13 cellular contexts compared by ENCODE assay signal in genomic region chr6:145544031-145544430, GRCh38.
DNase-seq lines count a peak whose midpoint lies in the region; ATAC-seq and TF ChIP-seq lines count a peak whose summit lies in the region.
"Had no signal": no experiment of that assay in that cellular context is flagged by ENCODE, and none has a peak within 500 bp of the region (broad histone marks: within the 10 kb centered on the region; RNA-seq: fewer than 3 reads in every experiment).

No MANE protein-coding gene starts in this region.

- H2AFZ ChIP-seq in GM23248: no peak overlapping the region
- H2AFZ ChIP-seq in fibroblast of lung (ENCODE audit: low read length): no peak overlapping the region

- no peaks in the 10 kb centered on the region for H4K20me1 ChIP-seq in GM23248 (ENCODE audit: insufficient read depth)
- no peaks in the 10 kb centered on the region for H4K20me1 ChIP-seq in fibroblast of lung (ENCODE audit: control insufficient read depth, extremely low read depth, insufficient read depth, low read length)

- H3K79me2 ChIP-seq in GM23248 (ENCODE audit: insufficient read depth) (no peaks in the 10 kb centered on the region), fibroblast of lung (ENCODE audit: control insufficient read depth, insufficient read depth, low read length) (no peaks in the 10 kb centered on the region)

- H3K4me1 ChIP-seq in GM23248 (ENCODE audit: insufficient read depth) (peaks cover 13% of the 10 kb centered on the region; the same call in 1 of the 2 replicates), fibroblast of lung (ENCODE audit: control insufficient read depth, extremely low read depth, insufficient read depth, low read length) (no peaks in the 10 kb centered on the region)

- ATAC-seq in omental fat pad (ENCODE audit: low FRiP score): no peak
- ATAC-seq in GM21825 (IDR thresholded peaks at IDR 0.05; ENCODE audit: unreplicated experiment): no peak
- ATAC-seq in GM21619 (IDR thresholded peaks at IDR 0.05; ENCODE audit: unreplicated experiment): no peak

- H3F3A ChIP-seq in GM23248 (ENCODE audit: insufficient read depth): no peaks in the 10 kb centered on the region

- H3K9me2 ChIP-seq in GM23248 (ENCODE audit: insufficient read depth): no peaks in the 10 kb centered on the region

- DNase-seq in GM23248: peak; percentile 74
- DNase-seq in RKO (ENCODE audit: low spot score): peak; percentile 44
- DNase-seq in fibroblast of lung (ENCODE audit: low read depth in 2 of 2): peak; percentile 76 to 95
- peak; percentile 93 for DNase-seq in renal cortical epithelial cell (ENCODE audit: low read depth)
- no peak for DNase-seq in omental fat pad (ENCODE audit: low spot score)
- no peak for DNase-seq in HUDEP-2 (lab: John Stamatoyannopoulos, UW; ENCODE audit: unreplicated experiment in 76 of 76)
- DNase-seq: activated CD4-positive, CD25-positive, alpha-beta regulatory T cell; activated T-cell treated with anti-CD3 and anti-CD28 coated beads, Interleukin-2, amount 50 U/mL, for 24 hours; MV-4-11; SHP77 had no signal

- no peak overlapping the region for H3K9ac ChIP-seq in GM23248
- H3K9ac ChIP-seq in fibroblast of lung (ENCODE audit: insufficient read depth, low read length): no peak overlapping the region

- H3K4me2 ChIP-seq in GM23248 (ENCODE audit: unreplicated experiment) (no peak overlapping the region), fibroblast of lung (ENCODE audit: extremely low read depth, insufficient read depth, low read length) (no peak overlapping the region)

- no peak overlapping the region for H3K27ac ChIP-seq in GM23248
- H3K27ac ChIP-seq in fibroblast of lung (ENCODE audit: insufficient read depth, low read length): no peak overlapping the region
- H3K27ac ChIP-seq: cardiac muscle cell had no signal

- no peak overlapping the region for H3K4me3 ChIP-seq in GM23248
- no peak overlapping the region for H3K4me3 ChIP-seq in fibroblast of lung (replicated peaks in 1 of 4; ENCODE audit: control extremely low read depth in 1 of 4, insufficient read depth in 1 of 4, low read depth in 3 of 4, low read length in 4 of 4)
- H3K4me3 ChIP-seq: cardiac muscle cell had no signal

- H3K27me3 ChIP-seq in GM23248 (replicated peaks; ENCODE audit: insufficient read depth): no peaks in the 10 kb centered on the region
- H3K27me3 ChIP-seq in fibroblast of lung (ENCODE audit: control insufficient read depth, insufficient read depth, low read length): no peaks in the 10 kb centered on the region
- H3K27me3 ChIP-seq: cardiac muscle cell had no signal

- H3K9me3 ChIP-seq in GM23248 (ENCODE audit: low read depth) (no peaks in the 10 kb centered on the region), fibroblast of lung (ENCODE audit: control insufficient read depth, insufficient read depth, low read depth, low read length) (no peaks in the 10 kb centered on the region)

- in situ Hi-C loops in GM23248 (cut with MboI): no loop called here

- WGBS in GM23248 (ENCODE audit: low coverage in 1 of 2, low lambda C conversion rate in 2 of 2, missing lambda C conversion rate in 2 of 2), 2 experiments: 20 to 22% methylated on average over 1 of the region's 1 CpG

- H3K36me3 ChIP-seq in GM23248 (ENCODE audit: low read depth): no peaks in the 10 kb centered on the region
- H3K36me3 ChIP-seq in fibroblast of lung (ENCODE audit: control insufficient read depth, insufficient read depth, low read length): no peaks in the 10 kb centered on the region
- H3K36me3 ChIP-seq: cardiac muscle cell had no signal

- TF ChIP-seq CTCF in fibroblast of lung (conservative IDR thresholded peaks at IDR 0.05 in 1 of 2, IDR thresholded peaks at IDR 0.05 in 1 of 2; ENCODE audit: low read depth in 1 of 2, low read length in 2 of 2) (no peak), omental fat pad (IDR thresholded peaks at IDR 0.05) (no peak)

Comparison
In these comparisons a context has a peak if more than half of its experiments do, and no peak if none do; other contexts are left out.
1. DNase-seq: peak in GM23248 (single experiment), RKO (single experiment), fibroblast of lung (2 of 2) and renal cortical epithelial cell (single experiment); none in omental fat pad (single experiment) and HUDEP-2 (0 of 76).